In genomic region chr3:123641084-123641462, GRCh38 we compare ENCODE assay signal across 29 cellular contexts. TPM values are rescaled to one million over a fixed set of nuclear protein-coding genes. Genes with fewer than 3 reads are reported as not detected.
A peak's percentile ranks its signal among the peaks of the same experiment; 100 is the strongest.
DNase-seq lines count a peak whose midpoint lies in the region; ATAC-seq and TF ChIP-seq lines count a peak whose summit lies in the region.
"Had no signal": no experiment of that assay in that cellular context is flagged by ENCODE, and none has a peak within 500 bp of the region (broad histone marks: within the 10 kb centered on the region; RNA-seq: fewer than 3 reads in every experiment).

No MANE protein-coding gene starts in this region.

- no peak overlapping the region for H3K4me3 Mint-ChIP-seq in WTC11
- H3K4me3 Mint-ChIP-seq in activated T-helper 17 cell treated with anti-CD3 and anti-CD28 coated beads, Interleukin-2, amount 50 U/mL, for 72 hours: no peak overlapping the region
- H3K4me3 Mint-ChIP-seq: activated CD4-positive, alpha-beta T cell treated with anti-CD3 and anti-CD28 coated beads for 36 hours; activated CD8-positive, alpha-beta T cell treated with anti-CD3 and anti-CD28 coated beads for 36 hours; activated naive CD4-positive, alpha-beta T cell treated with anti-CD3 and anti-CD28 coated beads, Interleukin-2, amount 50 U/mL, for 24 hours; CD14-positive monocyte; stimulated activated effector memory CD8-positive, alpha-beta T cell treated with anti-CD3 and anti-CD28 coated beads, Interleukin-12 subunit alpha, Interleukin-12 subunit beta, amount 100 ng/mL, for 72 hours; T-helper 2 cell treated with Interferon-gamma antibody and Interleukin-4, amounts not matched to agents 5 μg/mL and 100 μg/mL, for 36 hours had no signal

- no peaks in the 10 kb centered on the region for H3K9me3 Mint-ChIP-seq in WTC11
- H3K9me3 Mint-ChIP-seq in activated T-helper 17 cell treated with anti-CD3 and anti-CD28 coated beads, Interleukin-2, amount 50 U/mL, for 72 hours: no peaks in the 10 kb centered on the region
- H3K9me3 Mint-ChIP-seq: activated CD8-positive, alpha-beta T cell treated with anti-CD3 and anti-CD28 coated beads for 36 hours; activated naive CD4-positive, alpha-beta T cell treated with anti-CD3 and anti-CD28 coated beads, Interleukin-2, amount 50 U/mL, for 24 hours; activated T-helper 2 cell treated with anti-CD3 and anti-CD28 coated beads, Interferon-gamma antibody, Interleukin-2, Interleukin-4, amounts not matched to agents 10 μg/mL and 5 μg/mL and 100 μg/mL, durations not matched to agents 14 hours and 24 hours and 36 hours; CD14-positive monocyte; stimulated activated effector memory CD8-positive, alpha-beta T cell treated with anti-CD3 and anti-CD28 coated beads, Interleukin-12 subunit alpha, Interleukin-12 subunit beta, amount 100 ng/mL, for 72 hours; T-helper 2 cell treated with Interferon-gamma antibody and Interleukin-4, amounts not matched to agents 5 μg/mL and 100 μg/mL, for 36 hours had no signal

- H3K4me3 ChIP-seq in GM23248: no peak overlapping the region
- no peak overlapping the region for H3K4me3 ChIP-seq in sigmoid colon
- H3K4me3 ChIP-seq in spleen: no peak overlapping the region
- H3K4me3 ChIP-seq: cardiac muscle cell, colonic mucosa, suprapubic skin had no signal

- CTCF ChIA-PET in WTC11 (lab: Charles Lee): interaction anchor here (1.2 to 5.7 kb wide), 12 partner anchors 8 to 355 kb away, joined by 4 to 108 read pairs (median 22); partner anchors contain the start of gene HACD2

- TF ChIP-seq POLR2A in sigmoid colon (IDR thresholded peaks at IDR 0.05) (no peak), spleen (IDR thresholded peaks at IDR 0.05) (no peak)

- no peak for TF ChIP-seq EP300 in sigmoid colon (IDR thresholded peaks at IDR 0.05)

- H3K4me1 ChIP-seq in GM23248 (ENCODE audit: insufficient read depth) (peaks cover 4% of the 10 kb centered on the region), sigmoid colon (peaks cover 0 to 98% (median 94%) of the 10 kb centered on the region in 4 donors), spleen (peaks cover 0 to 27% (median 0%) of the 10 kb centered on the region in 6 donors)
- H3K4me1 ChIP-seq: colonic mucosa, suprapubic skin had no signal

- H3K79me2 ChIP-seq in GM23248 (ENCODE audit: insufficient read depth): no peaks in the 10 kb centered on the region

- no peaks in the 10 kb centered on the region for H3K36me3 Mint-ChIP-seq in WTC11
- H3K36me3 Mint-ChIP-seq in activated T-helper 17 cell treated with anti-CD3 and anti-CD28 coated beads, Interleukin-2, amount 50 U/mL, for 72 hours (ENCODE audit: low read depth): no peaks in the 10 kb centered on the region
- H3K36me3 Mint-ChIP-seq: activated naive CD4-positive, alpha-beta T cell treated with anti-CD3 and anti-CD28 coated beads, Interleukin-2, amount 50 U/mL, for 24 hours; CD14-positive monocyte; stimulated activated effector memory CD8-positive, alpha-beta T cell treated with anti-CD3 and anti-CD28 coated beads, Interleukin-12 subunit alpha, Interleukin-12 subunit beta, amount 100 ng/mL, for 72 hours had no signal

- no peak for ATAC-seq in WTC11
- ATAC-seq in activated T-helper 17 cell treated with anti-CD3 and anti-CD28 coated beads, Interleukin-2, amount 50 U/mL, for 72 hours (replicated peaks): no peak
- ATAC-seq: activated CD4-positive, alpha-beta T cell treated with anti-CD3 and anti-CD28 coated beads for 36 hours; activated CD8-positive, alpha-beta T cell treated with anti-CD3 and anti-CD28 coated beads for 36 hours; Panc1; stimulated activated effector memory CD8-positive, alpha-beta T cell treated with anti-CD3 and anti-CD28 coated beads, Interleukin-12 subunit alpha, Interleukin-12 subunit beta, amount 100 ng/mL, for 72 hours had no signal

- H3K36me3 ChIP-seq in GM23248 (ENCODE audit: low read depth) (peaks cover 37% of the 10 kb centered on the region), sigmoid colon (peaks cover 24 to 76% (median 36%) of the 10 kb centered on the region in 4 donors), spleen (peaks cover 0 to 61% (median 0%) of the 10 kb centered on the region in 6 donors)
- H3K36me3 ChIP-seq: cardiac muscle cell, colonic mucosa had no signal

- in situ Hi-C loops in GM23248 (cut with MboI): no loop called here

- H3K9ac ChIP-seq in GM23248: no peak overlapping the region

- peak overlapping the region; percentile 9; the same call in 1 of the 2 replicates for H3K27ac Mint-ChIP-seq in WTC11
- no peak overlapping the region for H3K27ac Mint-ChIP-seq in activated T-helper 17 cell treated with anti-CD3 and anti-CD28 coated beads, Interleukin-2, amount 50 U/mL, for 72 hours
- H3K27ac Mint-ChIP-seq: activated CD4-positive, alpha-beta T cell treated with anti-CD3 and anti-CD28 coated beads for 36 hours; activated CD8-positive, alpha-beta T cell treated with anti-CD3 and anti-CD28 coated beads for 36 hours; activated naive CD4-positive, alpha-beta T cell treated with anti-CD3 and anti-CD28 coated beads, Interleukin-2, amount 50 U/mL, for 24 hours; activated T-helper 2 cell treated with anti-CD3 and anti-CD28 coated beads, Interferon-gamma antibody, Interleukin-2, Interleukin-4, amounts not matched to agents 10 μg/mL and 5 μg/mL and 100 μg/mL, durations not matched to agents 14 hours and 24 hours and 36 hours; CD14-positive monocyte; stimulated activated effector memory CD8-positive, alpha-beta T cell treated with anti-CD3 and anti-CD28 coated beads, Interleukin-12 subunit alpha, Interleukin-12 subunit beta, amount 100 ng/mL, for 72 hours; T-helper 2 cell treated with Interferon-gamma antibody and Interleukin-4, amounts not matched to agents 5 μg/mL and 100 μg/mL, for 36 hours had no signal

- H2AFZ ChIP-seq in GM23248: no peak overlapping the region

- H3K9me2 ChIP-seq in GM23248 (ENCODE audit: insufficient read depth): no peaks in the 10 kb centered on the region

- peak overlapping the region; percentile 2 for H3K4me2 ChIP-seq in GM23248 (ENCODE audit: unreplicated experiment)

- H3F3A ChIP-seq in GM23248 (ENCODE audit: insufficient read depth): peaks cover 15% of the 10 kb centered on the region; the same call in 1 of the 2 replicates

- H3K9me3 ChIP-seq in GM23248 (ENCODE audit: low read depth): no peaks in the 10 kb centered on the region
- H3K9me3 ChIP-seq in sigmoid colon: no peaks in the 10 kb centered on the region
- no peaks in the 10 kb centered on the region for H3K9me3 ChIP-seq in spleen
- H3K9me3 ChIP-seq: colonic mucosa, suprapubic skin had no signal

- intact Hi-C loops in sigmoid colon (cut with DNase I): no loop called here
- intact Hi-C loops in spleen (cut with DNase I; ENCODE audit: low total_unique reads): no loop called here

- no peaks in the 10 kb centered on the region for H3K27me3 ChIP-seq in GM23248 (replicated peaks; ENCODE audit: insufficient read depth)
- no peaks in the 10 kb centered on the region for H3K27me3 ChIP-seq in sigmoid colon
- H3K27me3 ChIP-seq in spleen (replicated peaks in 1 of 7): no peaks in the 10 kb centered on the region
- H3K27me3 ChIP-seq: colonic mucosa, suprapubic skin had no signal

- DNase-seq in GM23248: no peak
- DNase-seq in WTC11 (ENCODE audit: low spot score): no peak
- DNase-seq in mesenteric fat pad (ENCODE audit: low spot score): peak; percentile 51
- DNase-seq in sigmoid colon: peak; percentile 40
- DNase-seq in spleen: no peak
- no peak for DNase-seq in HK-2 (ENCODE audit: unreplicated experiment)
- no peak for DNase-seq in pons (ENCODE audit: low spot score)
- DNase-seq: activated CD4-positive, alpha-beta T cell treated with anti-CD3 and anti-CD28 coated beads for 36 hours; activated CD8-positive, alpha-beta memory T cell treated with anti-CD3 and anti-CD28 coated beads, Interleukin-2, amount 50 U/mL, for 48 hours; activated CD8-positive, alpha-beta T cell treated with anti-CD3 and anti-CD28 coated beads for 36 hours; colonic mucosa; DND-41; effector memory CD4-positive, alpha-beta T cell; GF-D8; HCEC 1CT; Karpas-422; NCI-H1417 treated with DMSO at 0.1 percent for 48 hours; NCI-H446 treated with DMSO at 0.1 percent for 48 hours; SHP77 had no signal

- H3K27ac ChIP-seq in GM23248 (peak overlapping the region; percentile 29; the same call in 1 of the 2 replicates), sigmoid colon (peak overlapping the region; percentile 87 to 98 (median 92)), spleen (peak overlapping the region in 3 of 8 donors; percentile 25 to 51 (median 39))
- H3K27ac ChIP-seq: cardiac muscle cell, colonic mucosa, epithelial cell of prostate, suprapubic skin had no signal

- POLR2A ChIA-PET in WTC11 (lab: Charles Lee): interaction anchor here (0.8 to 1.2 kb wide), 2 partner anchors 54 to 56 kb away, joined by 3 read pairs; partner anchors contain the start of gene HACD2

- no peaks in the 10 kb centered on the region for H4K20me1 ChIP-seq in GM23248 (ENCODE audit: insufficient read depth)

- no peaks in the 10 kb centered on the region for H3K27me3 Mint-ChIP-seq in WTC11 (ENCODE audit: low read depth)
- no peaks in the 10 kb centered on the region for H3K27me3 Mint-ChIP-seq in activated T-helper 17 cell treated with anti-CD3 and anti-CD28 coated beads, Interleukin-2, amount 50 U/mL, for 72 hours
- H3K27me3 Mint-ChIP-seq: activated CD4-positive, alpha-beta T cell treated with anti-CD3 and anti-CD28 coated beads for 36 hours; activated CD8-positive, alpha-beta T cell treated with anti-CD3 and anti-CD28 coated beads for 36 hours; activated naive CD4-positive, alpha-beta T cell treated with anti-CD3 and anti-CD28 coated beads, Interleukin-2, amount 50 U/mL, for 24 hours had no signal

- 37 to 48% methylated on average over 2 of the region's 2 CpGs for WGBS in GM23248 (ENCODE audit: low coverage in 1 of 2, low lambda C conversion rate in 2 of 2, missing lambda C conversion rate in 2 of 2), 2 experiments
- 84 to 85% methylated on average over 2 of the region's 2 CpGs for WGBS in sigmoid colon, 2 donors
- WGBS in spleen, 5 donors: 66 to 95% (median 77%) methylated on average over 2 of the region's 2 CpGs

- TF ChIP-seq CTCF in WTC11 (IDR thresholded peaks at IDR 0.05) (no peak), sigmoid colon (IDR thresholded peaks at IDR 0.05) (no peak), spleen (IDR thresholded peaks at IDR 0.05 in 8 of 11, conservative IDR thresholded peaks at IDR 0.05 in 3 of 11) (no peak)

- peaks cover 46% of the 10 kb centered on the region for H3K4me1 Mint-ChIP-seq in WTC11
- no peaks in the 10 kb centered on the region for H3K4me1 Mint-ChIP-seq in activated T-helper 17 cell treated with anti-CD3 and anti-CD28 coated beads, Interleukin-2, amount 50 U/mL, for 72 hours
- H3K4me1 Mint-ChIP-seq: activated CD4-positive, alpha-beta T cell treated with anti-CD3 and anti-CD28 coated beads for 36 hours; activated naive CD4-positive, alpha-beta T cell treated with anti-CD3 and anti-CD28 coated beads, Interleukin-2, amount 50 U/mL, for 24 hours had no signal

RNA-seq across cellular contexts. Expression of gene HACD2, which starts 56.2 kb away (rescaled TPM):
- total RNA-seq in GM23248 (2014; rRNA removed; shearing (Covaris generic)): 41.2 and 41.6 TPM in 2 replicates
- polyA plus RNA-seq in GM23248 (2016; fragmentation: Nextera tagmentation; extraction: Ambion mirVana) (27.0 and 29.6 TPM in 2 replicates), sigmoid colon (10 to 100 TPM in 1 of 3 donors, 1 to 10 TPM in 2; 6.6 to 24.9 (median 7.6) TPM), spleen (10 to 100 TPM in 1 of 3 donors, 1 to 10 TPM in 2; 6.0 to 10.4 (median 9.6) TPM)
- total RNA-seq in WTC11 (2021) (25.9 to 27.7 TPM (median 26.1 TPM) in 3 replicates), mesenteric fat pad (39.0 TPM), sigmoid colon (10 to 100 TPM; 15.3 to 26.4 (median 19.2) TPM), spleen (10 to 100 TPM; 16.6 to 26.6 (median 21.4) TPM)
- 10 to 100 TPM; 22.4 to 31.3 TPM for total RNA-seq in activated T-helper 17 cell treated with anti-CD3 and anti-CD28 coated beads, Interleukin-2, amount 50 U/mL, for 72 hours

Comparison
In these comparisons a context has a peak if more than half of its experiments do, and no peak if none do; other contexts are left out.
1. DNase-seq: peak in mesenteric fat pad (single experiment) and sigmoid colon (single experiment); none in GM23248 (single experiment), WTC11 (single experiment), spleen (single experiment), HK-2 (single experiment) and pons (single experiment).